8 cellular contexts compared by ENCODE assay signal in the genomic region with DNA sequence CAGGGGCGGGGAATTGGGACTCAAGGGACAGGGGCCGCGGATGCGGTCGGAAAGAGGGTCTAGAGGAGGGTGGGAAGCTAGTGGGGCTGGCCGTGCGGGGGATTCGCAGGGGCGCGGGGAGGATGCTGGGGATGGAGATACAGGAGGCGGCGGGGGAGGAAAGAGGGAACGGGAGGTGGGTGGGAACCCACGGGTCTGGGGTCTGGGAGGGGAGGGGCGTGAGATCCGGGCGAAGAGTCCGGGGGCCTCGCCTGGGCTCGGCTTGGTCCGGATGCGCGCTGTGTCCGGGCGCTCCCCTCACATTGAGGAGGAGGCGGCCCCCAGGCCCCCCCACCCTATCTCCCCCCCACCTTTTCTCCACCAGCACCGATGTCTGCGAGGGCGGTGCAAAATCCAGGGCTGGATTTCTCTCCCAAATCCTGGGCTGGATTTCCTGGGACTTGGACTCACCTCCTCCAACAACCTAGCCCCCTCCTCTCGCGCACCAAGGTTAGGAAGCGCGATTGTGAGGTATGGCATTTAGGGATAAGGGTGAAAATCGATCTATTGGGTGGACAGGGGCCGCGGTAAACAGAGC. TPM values are rescaled to one million over a fixed set of nuclear protein-coding genes. Genes with fewer than 3 reads are reported as not detected.
DNase-seq lines count a peak whose midpoint lies in the region; ATAC-seq, FAIRE-seq and TF ChIP-seq lines count a peak whose summit lies in the region.

A gene (minus strand): TSS at position 82 of the 577 bp plus-strand sequence. CDS start 496 bp downstream, outside the sequence.

- no peak for ATAC-seq in GM21786 (IDR thresholded peaks at IDR 0.05; ENCODE audit: unreplicated experiment)

- H3K4me3 ChIP-seq in coronary artery (peak within 1 kb of the TSS; percentile 70), neutrophil (ENCODE audit: low read depth in 1 of 2, low read length in 1 of 2) (no peak within 1 kb of the TSS)

- peaks cover 60% of the 10 kb centered on the region for H3K36me3 ChIP-seq in neutrophil

- H3K27me3 ChIP-seq in neutrophil, result no peaks in the 10 kb centered on the region

- DNase-seq in D721Med (ENCODE audit: insufficient read length, low spot score) (peak; percentile 78), NCI-H2171 treated with DMSO at 0.1 percent for 48 hours (lab: John Stamatoyannopoulos, UW) (peak; percentile 49), coronary artery (ENCODE audit: low spot score) (no peak), mesenteric fat pad (ENCODE audit: low spot score) (no peak), mucosa of gallbladder (ENCODE audit: low spot score) (no peak)
- no peak for DNase-seq in effector CD4-positive, alpha-beta T cell

- H3K27ac ChIP-seq in coronary artery (no peak within 1 kb of the TSS), neutrophil (peak within 1 kb of the TSS; percentile 94)

- peaks cover 45 to 48% of the 10 kb centered on the region in 2 experiments for H3K4me1 ChIP-seq in neutrophil (ENCODE audit: control insufficient read depth in 1 of 2, insufficient read depth in 1 of 2, low read depth in 1 of 2, low read length in 1 of 2)

- FAIRE-seq in D721Med (lab: Jason Lieb, UNC), result no peak

- no peaks in the 10 kb centered on the region for H3K9me3 ChIP-seq in neutrophil

- TF ChIP-seq CTCF in D721Med (IDR thresholded peaks at IDR 0.05; ENCODE audit: insufficient read depth, missing control alignments) (no peak), coronary artery (IDR thresholded peaks at IDR 0.05) (no peak), neutrophil (IDR thresholded peaks at IDR 0.05) (no peak)

RNA-seq across cellular contexts. Expression of the gene that starts here (rescaled TPM):
- 2.1 TPM for total RNA-seq in mesenteric fat pad
- 2.6 TPM for total RNA-seq in mucosa of gallbladder

Comparison
In these comparisons a context has a peak if more than half of its experiments do, and no peak if none do; other contexts are left out.
1. DNase-seq: peak in D721Med (single experiment) and NCI-H2171 treated with DMSO at 0.1 percent for 48 hours (single experiment); none in coronary artery (single experiment), mesenteric fat pad (single experiment), effector CD4-positive, alpha-beta T cell (single experiment) and mucosa of gallbladder (single experiment).